Comparison of ENCODE assay signal across 1 cellular context in the genomic region with DNA sequence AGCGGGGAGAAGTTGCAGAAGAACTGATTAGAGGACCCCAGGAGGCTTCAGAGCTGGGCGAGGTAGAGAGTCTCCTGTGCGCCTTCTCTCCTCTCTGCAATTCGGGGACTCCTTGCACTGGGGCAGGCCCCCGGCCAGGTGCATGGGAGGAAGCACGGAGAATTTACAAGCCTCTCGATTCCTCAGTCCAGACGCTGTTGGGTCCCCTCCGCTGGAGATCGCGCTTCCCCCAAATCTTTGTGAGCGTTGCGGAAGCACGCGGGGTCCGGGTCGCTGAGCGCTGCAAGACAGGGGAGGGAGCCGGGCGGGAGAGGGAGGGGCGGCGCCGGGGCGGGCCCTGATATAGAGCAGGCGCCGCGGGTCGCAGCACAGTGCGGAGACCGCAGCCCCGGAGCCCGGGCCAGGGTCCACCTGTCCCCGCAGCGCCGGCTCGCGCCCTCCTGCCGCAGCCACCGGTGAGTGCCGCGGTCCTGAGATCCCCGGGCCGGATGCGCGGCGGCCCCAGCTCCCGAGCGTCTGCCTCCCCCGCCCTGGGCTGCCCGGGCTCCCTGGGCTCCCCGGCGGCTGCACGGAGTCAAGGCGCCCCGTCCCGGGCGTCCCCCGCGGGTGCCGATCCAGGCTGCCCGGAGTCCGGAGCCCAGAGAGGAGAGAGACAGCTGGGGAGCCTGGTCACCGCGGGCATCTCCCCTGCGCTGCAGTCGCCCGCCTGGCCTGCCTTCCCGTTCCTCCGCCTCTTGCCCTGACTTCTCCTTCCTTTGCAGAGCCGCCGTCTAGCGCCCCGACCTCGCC.
TF ChIP-seq lines count a peak whose summit lies in the region.

A gene (plus strand): TSS at position 369 of the 789 bp plus-strand sequence. CDS start 424 bp downstream, outside the sequence.

TF ChIP-seq in GM12878, 131 proteins besides CTCF, POLR2A, EP300 and RAD21 (continued from another document):
- TF ChIP-seq, protein P1, sequence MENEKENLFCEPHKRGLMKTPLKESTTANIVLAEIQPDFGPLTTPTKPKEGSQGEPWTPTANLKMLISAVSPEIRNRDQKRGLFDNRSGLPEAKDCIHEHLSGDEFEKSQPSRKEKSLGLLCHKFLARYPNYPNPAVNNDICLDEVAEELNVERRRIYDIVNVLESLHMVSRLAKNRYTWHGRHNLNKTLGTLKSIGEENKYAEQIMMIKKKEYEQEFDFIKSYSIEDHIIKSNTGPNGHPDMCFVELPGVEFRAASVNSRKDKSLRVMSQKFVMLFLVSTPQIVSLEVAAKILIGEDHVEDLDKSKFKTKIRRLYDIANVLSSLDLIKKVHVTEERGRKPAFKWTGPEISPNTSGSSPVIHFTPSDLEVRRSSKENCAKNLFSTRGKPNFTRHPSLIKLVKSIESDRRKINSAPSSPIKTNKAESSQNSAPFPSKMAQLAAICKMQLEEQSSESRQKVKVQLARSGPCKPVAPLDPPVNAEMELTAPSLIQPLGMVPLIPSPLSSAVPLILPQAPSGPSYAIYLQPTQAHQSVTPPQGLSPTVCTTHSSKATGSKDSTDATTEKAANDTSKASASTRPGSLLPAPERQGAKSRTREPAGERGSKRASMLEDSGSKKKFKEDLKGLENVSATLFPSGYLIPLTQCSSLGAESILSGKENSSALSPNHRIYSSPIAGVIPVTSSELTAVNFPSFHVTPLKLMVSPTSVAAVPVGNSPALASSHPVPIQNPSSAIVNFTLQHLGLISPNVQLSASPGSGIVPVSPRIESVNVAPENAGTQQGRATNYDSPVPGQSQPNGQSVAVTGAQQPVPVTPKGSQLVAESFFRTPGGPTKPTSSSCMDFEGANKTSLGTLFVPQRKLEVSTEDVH (IDR thresholded peaks at IDR 0.05; ENCODE audit: low read depth, partially characterized antibody), result no peak
- TF ChIP-seq, protein P2, sequence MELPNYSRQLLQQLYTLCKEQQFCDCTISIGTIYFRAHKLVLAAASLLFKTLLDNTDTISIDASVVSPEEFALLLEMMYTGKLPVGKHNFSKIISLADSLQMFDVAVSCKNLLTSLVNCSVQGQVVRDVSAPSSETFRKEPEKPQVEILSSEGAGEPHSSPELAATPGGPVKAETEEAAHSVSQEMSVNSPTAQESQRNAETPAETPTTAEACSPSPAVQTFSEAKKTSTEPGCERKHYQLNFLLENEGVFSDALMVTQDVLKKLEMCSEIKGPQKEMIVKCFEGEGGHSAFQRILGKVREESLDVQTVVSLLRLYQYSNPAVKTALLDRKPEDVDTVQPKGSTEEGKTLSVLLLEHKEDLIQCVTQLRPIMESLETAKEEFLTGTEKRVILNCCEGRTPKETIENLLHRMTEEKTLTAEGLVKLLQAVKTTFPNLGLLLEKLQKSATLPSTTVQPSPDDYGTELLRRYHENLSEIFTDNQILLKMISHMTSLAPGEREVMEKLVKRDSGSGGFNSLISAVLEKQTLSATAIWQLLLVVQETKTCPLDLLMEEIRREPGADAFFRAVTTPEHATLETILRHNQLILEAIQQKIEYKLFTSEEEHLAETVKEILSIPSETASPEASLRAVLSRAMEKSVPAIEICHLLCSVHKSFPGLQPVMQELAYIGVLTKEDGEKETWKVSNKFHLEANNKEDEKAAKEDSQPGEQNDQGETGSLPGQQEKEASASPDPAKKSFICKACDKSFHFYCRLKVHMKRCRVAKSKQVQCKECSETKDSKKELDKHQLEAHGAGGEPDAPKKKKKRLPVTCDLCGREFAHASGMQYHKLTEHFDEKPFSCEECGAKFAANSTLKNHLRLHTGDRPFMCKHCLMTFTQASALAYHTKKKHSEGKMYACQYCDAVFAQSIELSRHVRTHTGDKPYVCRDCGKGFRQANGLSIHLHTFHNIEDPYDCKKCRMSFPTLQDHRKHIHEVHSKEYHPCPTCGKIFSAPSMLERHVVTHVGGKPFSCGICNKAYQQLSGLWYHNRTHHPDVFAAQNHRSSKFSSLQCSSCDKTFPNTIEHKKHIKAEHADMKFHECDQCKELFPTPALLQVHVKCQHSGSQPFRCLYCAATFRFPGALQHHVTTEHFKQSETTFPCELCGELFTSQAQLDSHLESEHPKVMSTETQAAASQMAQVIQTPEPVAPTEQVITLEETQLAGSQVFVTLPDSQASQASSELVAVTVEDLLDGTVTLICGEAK (IDR thresholded peaks at IDR 0.05; ENCODE audit: borderline replicate concordance), result no peak
- TF ChIP-seq CHD2 (IDR thresholded peaks at IDR 0.05; ENCODE audit: borderline replicate concordance, low read depth, low read length) (no peak), SUPT20H (IDR thresholded peaks at IDR 0.05; ENCODE audit: borderline replicate concordance, control insufficient read depth, low read depth, low read length) (no peak), BHLHE40 (IDR thresholded peaks at IDR 0.05; ENCODE audit: borderline replicate concordance in 1 of 2, low read depth in 2 of 2, low read length in 1 of 2) (peak in 1 of 2 experiments; percentile 35; a peak in 1 of 4 replicates), ZSCAN29 (IDR thresholded peaks at IDR 0.05) (no peak), ETV6 (conservative IDR thresholded peaks at IDR 0.05 in 1 of 2, IDR thresholded peaks at IDR 0.05 in 1 of 2; ENCODE audit: borderline replicate concordance in 1 of 2, low read depth in 1 of 2) (no peak), PAX8 (IDR thresholded peaks at IDR 0.05) (no peak), NFIC (IDR thresholded peaks at IDR 0.05; ENCODE audit: low read depth, low read length) (no peak), BRCA1 (IDR thresholded peaks at IDR 0.05; ENCODE audit: low read depth, low read length) (no peak), TCF7 (IDR thresholded peaks at IDR 0.05; ENCODE audit: borderline replicate concordance) (no peak), MXI1 (IDR thresholded peaks at IDR 0.05; ENCODE audit: low read depth, low read length) (no peak), ZBED1 (IDR thresholded peaks at IDR 0.05; ENCODE audit: borderline replicate concordance) (no peak), SIX5 (IDR thresholded peaks at IDR 0.05; ENCODE audit: low read depth, low read length, severe bottlenecking) (no peak), SIN3A (IDR thresholded peaks at IDR 0.05; ENCODE audit: low read depth, low read length) (no peak), MTA3 (IDR thresholded peaks at IDR 0.05; ENCODE audit: borderline replicate concordance, low read length) (no peak), POLR2AphosphoS5 (IDR thresholded peaks at IDR 0.05; ENCODE audit: low read length) (no peak), ZNF622 (IDR thresholded peaks at IDR 0.05) (no peak)
- TF ChIP-seq, protein P3, sequence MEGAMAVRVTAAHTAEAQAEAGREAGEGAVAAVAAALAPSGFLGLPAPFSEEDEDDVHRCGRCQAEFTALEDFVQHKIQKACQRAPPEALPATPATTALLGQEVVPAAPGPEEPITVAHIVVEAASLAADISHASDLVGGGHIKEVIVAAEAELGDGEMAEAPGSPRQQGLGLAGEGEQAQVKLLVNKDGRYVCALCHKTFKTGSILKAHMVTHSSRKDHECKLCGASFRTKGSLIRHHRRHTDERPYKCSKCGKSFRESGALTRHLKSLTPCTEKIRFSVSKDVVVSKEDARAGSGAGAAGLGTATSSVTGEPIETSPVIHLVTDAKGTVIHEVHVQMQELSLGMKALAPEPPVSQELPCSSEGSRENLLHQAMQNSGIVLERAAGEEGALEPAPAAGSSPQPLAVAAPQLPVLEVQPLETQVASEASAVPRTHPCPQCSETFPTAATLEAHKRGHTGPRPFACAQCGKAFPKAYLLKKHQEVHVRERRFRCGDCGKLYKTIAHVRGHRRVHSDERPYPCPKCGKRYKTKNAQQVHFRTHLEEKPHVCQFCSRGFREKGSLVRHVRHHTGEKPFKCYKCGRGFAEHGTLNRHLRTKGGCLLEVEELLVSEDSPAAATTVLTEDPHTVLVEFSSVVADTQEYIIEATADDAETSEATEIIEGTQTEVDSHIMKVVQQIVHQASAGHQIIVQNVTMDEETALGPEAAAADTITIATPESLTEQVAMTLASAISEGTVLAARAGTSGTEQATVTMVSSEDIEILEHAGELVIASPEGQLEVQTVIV (IDR thresholded peaks at IDR 0.05; ENCODE audit: borderline replicate concordance, partially characterized antibody), result no peak
- TF ChIP-seq, protein P4, sequence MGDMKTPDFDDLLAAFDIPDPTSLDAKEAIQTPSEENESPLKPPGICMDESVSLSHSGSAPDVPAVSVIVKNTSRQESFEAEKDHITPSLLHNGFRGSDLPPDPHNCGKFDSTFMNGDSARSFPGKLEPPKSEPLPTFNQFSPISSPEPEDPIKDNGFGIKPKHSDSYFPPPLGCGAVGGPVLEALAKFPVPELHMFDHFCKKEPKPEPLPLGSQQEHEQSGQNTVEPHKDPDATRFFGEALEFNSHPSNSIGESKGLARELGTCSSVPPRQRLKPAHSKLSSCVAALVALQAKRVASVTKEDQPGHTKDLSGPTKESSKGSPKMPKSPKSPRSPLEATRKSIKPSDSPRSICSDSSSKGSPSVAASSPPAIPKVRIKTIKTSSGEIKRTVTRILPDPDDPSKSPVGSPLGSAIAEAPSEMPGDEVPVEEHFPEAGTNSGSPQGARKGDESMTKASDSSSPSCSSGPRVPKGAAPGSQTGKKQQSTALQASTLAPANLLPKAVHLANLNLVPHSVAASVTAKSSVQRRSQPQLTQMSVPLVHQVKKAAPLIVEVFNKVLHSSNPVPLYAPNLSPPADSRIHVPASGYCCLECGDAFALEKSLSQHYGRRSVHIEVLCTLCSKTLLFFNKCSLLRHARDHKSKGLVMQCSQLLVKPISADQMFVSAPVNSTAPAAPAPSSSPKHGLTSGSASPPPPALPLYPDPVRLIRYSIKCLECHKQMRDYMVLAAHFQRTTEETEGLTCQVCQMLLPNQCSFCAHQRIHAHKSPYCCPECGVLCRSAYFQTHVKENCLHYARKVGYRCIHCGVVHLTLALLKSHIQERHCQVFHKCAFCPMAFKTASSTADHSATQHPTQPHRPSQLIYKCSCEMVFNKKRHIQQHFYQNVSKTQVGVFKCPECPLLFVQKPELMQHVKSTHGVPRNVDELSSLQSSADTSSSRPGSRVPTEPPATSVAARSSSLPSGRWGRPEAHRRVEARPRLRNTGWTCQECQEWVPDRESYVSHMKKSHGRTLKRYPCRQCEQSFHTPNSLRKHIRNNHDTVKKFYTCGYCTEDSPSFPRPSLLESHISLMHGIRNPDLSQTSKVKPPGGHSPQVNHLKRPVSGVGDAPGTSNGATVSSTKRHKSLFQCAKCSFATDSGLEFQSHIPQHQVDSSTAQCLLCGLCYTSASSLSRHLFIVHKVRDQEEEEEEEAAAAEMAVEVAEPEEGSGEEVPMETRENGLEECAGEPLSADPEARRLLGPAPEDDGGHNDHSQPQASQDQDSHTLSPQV (IDR thresholded peaks at IDR 0.05), result no peak
- TF ChIP-seq, protein P5, sequence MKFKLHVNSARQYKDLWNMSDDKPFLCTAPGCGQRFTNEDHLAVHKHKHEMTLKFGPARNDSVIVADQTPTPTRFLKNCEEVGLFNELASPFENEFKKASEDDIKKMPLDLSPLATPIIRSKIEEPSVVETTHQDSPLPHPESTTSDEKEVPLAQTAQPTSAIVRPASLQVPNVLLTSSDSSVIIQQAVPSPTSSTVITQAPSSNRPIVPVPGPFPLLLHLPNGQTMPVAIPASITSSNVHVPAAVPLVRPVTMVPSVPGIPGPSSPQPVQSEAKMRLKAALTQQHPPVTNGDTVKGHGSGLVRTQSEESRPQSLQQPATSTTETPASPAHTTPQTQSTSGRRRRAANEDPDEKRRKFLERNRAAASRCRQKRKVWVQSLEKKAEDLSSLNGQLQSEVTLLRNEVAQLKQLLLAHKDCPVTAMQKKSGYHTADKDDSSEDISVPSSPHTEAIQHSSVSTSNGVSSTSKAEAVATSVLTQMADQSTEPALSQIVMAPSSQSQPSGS (IDR thresholded peaks at IDR 0.05; ENCODE audit: low read length), result no peak
- TF ChIP-seq, protein P6, sequence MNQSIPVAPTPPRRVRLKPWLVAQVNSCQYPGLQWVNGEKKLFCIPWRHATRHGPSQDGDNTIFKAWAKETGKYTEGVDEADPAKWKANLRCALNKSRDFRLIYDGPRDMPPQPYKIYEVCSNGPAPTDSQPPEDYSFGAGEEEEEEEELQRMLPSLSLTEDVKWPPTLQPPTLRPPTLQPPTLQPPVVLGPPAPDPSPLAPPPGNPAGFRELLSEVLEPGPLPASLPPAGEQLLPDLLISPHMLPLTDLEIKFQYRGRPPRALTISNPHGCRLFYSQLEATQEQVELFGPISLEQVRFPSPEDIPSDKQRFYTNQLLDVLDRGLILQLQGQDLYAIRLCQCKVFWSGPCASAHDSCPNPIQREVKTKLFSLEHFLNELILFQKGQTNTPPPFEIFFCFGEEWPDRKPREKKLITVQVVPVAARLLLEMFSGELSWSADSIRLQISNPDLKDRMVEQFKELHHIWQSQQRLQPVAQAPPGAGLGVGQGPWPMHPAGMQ (IDR thresholded peaks at IDR 0.05; ENCODE audit: borderline replicate concordance), result no peak
- TF ChIP-seq, protein P7, sequence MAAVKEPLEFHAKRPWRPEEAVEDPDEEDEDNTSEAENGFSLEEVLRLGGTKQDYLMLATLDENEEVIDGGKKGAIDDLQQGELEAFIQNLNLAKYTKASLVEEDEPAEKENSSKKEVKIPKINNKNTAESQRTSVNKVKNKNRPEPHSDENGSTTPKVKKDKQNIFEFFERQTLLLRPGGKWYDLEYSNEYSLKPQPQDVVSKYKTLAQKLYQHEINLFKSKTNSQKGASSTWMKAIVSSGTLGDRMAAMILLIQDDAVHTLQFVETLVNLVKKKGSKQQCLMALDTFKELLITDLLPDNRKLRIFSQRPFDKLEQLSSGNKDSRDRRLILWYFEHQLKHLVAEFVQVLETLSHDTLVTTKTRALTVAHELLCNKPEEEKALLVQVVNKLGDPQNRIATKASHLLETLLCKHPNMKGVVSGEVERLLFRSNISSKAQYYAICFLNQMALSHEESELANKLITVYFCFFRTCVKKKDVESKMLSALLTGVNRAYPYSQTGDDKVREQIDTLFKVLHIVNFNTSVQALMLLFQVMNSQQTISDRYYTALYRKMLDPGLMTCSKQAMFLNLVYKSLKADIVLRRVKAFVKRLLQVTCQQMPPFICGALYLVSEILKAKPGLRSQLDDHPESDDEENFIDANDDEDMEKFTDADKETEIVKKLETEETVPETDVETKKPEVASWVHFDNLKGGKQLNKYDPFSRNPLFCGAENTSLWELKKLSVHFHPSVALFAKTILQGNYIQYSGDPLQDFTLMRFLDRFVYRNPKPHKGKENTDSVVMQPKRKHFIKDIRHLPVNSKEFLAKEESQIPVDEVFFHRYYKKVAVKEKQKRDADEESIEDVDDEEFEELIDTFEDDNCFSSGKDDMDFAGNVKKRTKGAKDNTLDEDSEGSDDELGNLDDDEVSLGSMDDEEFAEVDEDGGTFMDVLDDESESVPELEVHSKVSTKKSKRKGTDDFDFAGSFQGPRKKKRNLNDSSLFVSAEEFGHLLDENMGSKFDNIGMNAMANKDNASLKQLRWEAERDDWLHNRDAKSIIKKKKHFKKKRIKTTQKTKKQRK (IDR thresholded peaks at IDR 0.05; ENCODE audit: low read depth, low read length), result no peak
